In genomic region chr2:201071305-201072200, GRCh38 we compare ENCODE assay signal across 8 cellular contexts. TPM values are rescaled to one million over a fixed set of nuclear protein-coding genes. Genes with fewer than 3 reads are reported as not detected.
A peak's percentile ranks its signal among the peaks of the same experiment; 100 is the strongest.
DNase-seq lines count a peak whose midpoint lies in the region; ATAC-seq, FAIRE-seq and TF ChIP-seq lines count a peak whose summit lies in the region.

Gene HYCC2, minus strand, starts transcription at chr2:201071671. Its CDS starts 47,662 bp downstream, at chr2:201024009.
Gene NDUFB3, plus strand, starts transcription at chr2:201072001. Its CDS starts 6,882 bp downstream, at chr2:201078883.

- H3K9me3 ChIP-seq in keratinocyte (ENCODE audit: control insufficient read depth, low read depth, low read length) = no peaks in the 10 kb centered on the region

- ATAC-seq in GM19043 (IDR thresholded peaks at IDR 0.05; ENCODE audit: low read depth, unreplicated experiment) (peak; percentile 97), HG03378 (IDR thresholded peaks at IDR 0.05; ENCODE audit: unreplicated experiment) (peak; percentile 95)
- peak; percentile 99 for ATAC-seq in activated CD4-positive, CD25-positive, alpha-beta regulatory T cell treated with anti-CD3 and anti-CD28 coated beads, Interleukin-2, amount 50 U/mL, for 24 hours

- peak within 1 kb of the TSS; percentile 78 to 97 (median 96) for H3K4me3 ChIP-seq in keratinocyte (ENCODE audit: control insufficient read depth in 2 of 3, extremely low read depth in 1 of 3, insufficient read depth in 2 of 3, low read depth in 1 of 3, low read length in 3 of 3)

- H3K4me1 ChIP-seq in keratinocyte (ENCODE audit: control insufficient read depth, extremely low read depth, insufficient read depth, low read length) = peaks cover 26% of the 10 kb centered on the region

- peak within 1 kb of the TSS; percentile 97 for H3K9ac ChIP-seq in keratinocyte (ENCODE audit: control insufficient read depth, extremely low read depth, insufficient read depth, low read length)

- peak within 1 kb of the TSS; percentile 99 for H2AFZ ChIP-seq in keratinocyte (ENCODE audit: control insufficient read depth, low read length)

- DNase-seq in Ammon's horn (ENCODE audit: low spot score) = peak; percentile 97
- peak; percentile 77 for DNase-seq in NCI-H446 treated with DMSO at 0.1 percent for 48 hours (lab: John Stamatoyannopoulos, UW)
- DNase-seq in cerebellar nuclear complex (lab: John Stamatoyannopoulos, UW) = peak; percentile 15 to 75
- peak; percentile 81 for DNase-seq in keratinocyte (ENCODE audit: low read depth, low spot score)
- peak; percentile 76 to 82 for DNase-seq in stimulated activated CD4-positive, alpha-beta T cell treated with anti-CD3 and anti-CD28 coated beads, Interleukin-15, amount 100 ng/mL, for 1 hour (ENCODE audit: low read depth in 1 of 2, low spot score in 1 of 2)

- H3K4me2 ChIP-seq in keratinocyte (ENCODE audit: control insufficient read depth, extremely low read depth, insufficient read depth, low read depth, low read length) = peak within 1 kb of the TSS; percentile 76

- peaks cover 76% of the 10 kb centered on the region for H3K79me2 ChIP-seq in keratinocyte (ENCODE audit: control insufficient read depth, insufficient read depth, low read length)

- H4K20me1 ChIP-seq in keratinocyte (ENCODE audit: control insufficient read depth, extremely low read depth, insufficient read depth, low read length) = no peaks in the 10 kb centered on the region

- no peaks in the 10 kb centered on the region for H3K9me1 ChIP-seq in keratinocyte (ENCODE audit: control insufficient read depth, extremely low read depth, insufficient read depth, low read length)

- H3K27me3 ChIP-seq in keratinocyte (ENCODE audit: control insufficient read depth, extremely low read depth, insufficient read depth, low read length) = no peaks in the 10 kb centered on the region

- peak within 1 kb of the TSS; percentile 99 for H3K27ac ChIP-seq in keratinocyte (ENCODE audit: control insufficient read depth, insufficient read depth, low read length)

- H3K36me3 ChIP-seq in keratinocyte (ENCODE audit: control insufficient read depth in 2 of 2, extremely low read depth in 1 of 2, insufficient read depth in 2 of 2, low read length in 2 of 2) = peaks cover 0 to 3% of the 10 kb centered on the region in 2 experiments

- dilution Hi-C loops in keratinocyte (cut with MboI; ENCODE audit: extremely low pct_ligation_motif_present, low sequenced_read_pairs) = no loop called here

- peak; percentile 35 to 50 (median 48) for TF ChIP-seq CTCF in keratinocyte (optimal IDR thresholded peaks at IDR 0.05 in 1 of 3, IDR thresholded peaks at IDR 0.05 in 1 of 3, conservative IDR thresholded peaks at IDR 0.05 in 1 of 3; ENCODE audit: extremely low read depth in 1 of 3, insufficient read depth in 2 of 3, low read length in 3 of 3)

- FAIRE-seq in keratinocyte (lab: Jason Lieb, UNC) = peak; percentile 83

RNA-seq across cellular contexts. Expression of gene HYCC2, which starts in this region (rescaled TPM):
- polyA plus RNA-seq in keratinocyte = 4.0 to 8.0 TPM (median 7.4 TPM) in 3 replicates
- polyA plus RNA-seq in keratinocyte (2011; ENCODE audit: low read depth) = 7.1 TPM
- 2.4 and 5.5 TPM in 2 replicates for polyA plus RNA-seq in keratinocyte (2011; cell fraction: cytosol; rRNA removed)
- polyA plus RNA-seq in keratinocyte (2011; cell fraction: nucleus; rRNA removed) = 7.0 and 8.9 TPM in 2 replicates
- polyA plus RNA-seq in keratinocyte (2012; ENCODE audit: low replicate concordance) = 4.1 and 6.9 TPM in 2 replicates
- polyA minus RNA-seq in keratinocyte = 3.3 to 20.7 TPM (median 16.0 TPM) in 3 replicates
- 11.9 TPM for polyA minus RNA-seq in keratinocyte (2011; cell fraction: cytosol; rRNA and poly(A)+ RNA removed)
- polyA minus RNA-seq in keratinocyte (2011; cell fraction: nucleus; rRNA and poly(A)+ RNA removed) = 17.6 and 34.6 TPM in 2 replicates

RNA-seq across cellular contexts. Expression of gene NDUFB3, which starts in this region (rescaled TPM):
- polyA plus RNA-seq in keratinocyte = 108 to 220 TPM (median 122 TPM) in 3 replicates
- polyA plus RNA-seq in keratinocyte (2011; ENCODE audit: low read depth) = 56.5 TPM
- polyA plus RNA-seq in keratinocyte (2011; cell fraction: cytosol; rRNA removed) = 141 and 198 TPM in 2 replicates
- polyA plus RNA-seq in keratinocyte (2011; cell fraction: nucleus; rRNA removed) = 43.2 and 70.8 TPM in 2 replicates
- polyA plus RNA-seq in keratinocyte (2012; ENCODE audit: low replicate concordance) = 101 and 162 TPM in 2 replicates
- polyA minus RNA-seq in keratinocyte = 4.4 to 29.2 TPM (median 8.2 TPM) in 3 replicates
- polyA minus RNA-seq in keratinocyte (2011; cell fraction: cytosol; rRNA and poly(A)+ RNA removed) = 29.4 TPM
- polyA minus RNA-seq in keratinocyte (2011; cell fraction: nucleus; rRNA and poly(A)+ RNA removed) = 7.5 and 10.1 TPM in 2 replicates

Comparison
In these comparisons a context has a peak if more than half of its experiments do, and no peak if none do; other contexts are left out.
1. Peak in every context shown above with its lines: DNase-seq, ATAC-seq, H3K4me3 ChIP-seq and H3K27ac ChIP-seq.
2. DNase-seq: peak in every context shown above with its lines; median percentile 97 in Ammon's horn; 81 in keratinocyte; 79 in stimulated activated CD4-positive, alpha-beta T cell treated with anti-CD3 and anti-CD28 coated beads, Interleukin-15, amount 100 ng/mL, for 1 hour; 77 in NCI-H446 treated with DMSO at 0.1 percent for 48 hours; 45 in cerebellar nuclear complex.